ENCODE assay signal across 25 cellular contexts in genomic region chr9:98801969-98802371, GRCh38. TPM values are rescaled to one million over a fixed set of nuclear protein-coding genes. Genes with fewer than 3 reads are reported as not detected.
DNase-seq lines count a peak whose midpoint lies in the region; ATAC-seq and TF ChIP-seq lines count a peak whose summit lies in the region.
"Had no signal": no experiment of that assay in that cellular context is flagged by ENCODE, and none has a peak within 500 bp of the region (broad histone marks: within the 10 kb centered on the region; RNA-seq: fewer than 3 reads in every experiment).

No MANE protein-coding gene starts in this region.

- peaks cover 45% of the 10 kb centered on the region for H3K27me3 Mint-ChIP-seq in activated CD8-positive, alpha-beta memory T cell treated with anti-CD3 and anti-CD28 coated beads, Interleukin-2, amount 10 ng/mL, durations not matched to agents 7 days and 5 days
- peaks cover 25% of the 10 kb centered on the region for H3K27me3 Mint-ChIP-seq in WTC11 (ENCODE audit: low read depth)
- H3K27me3 Mint-ChIP-seq: activated naive CD4-positive, alpha-beta T cell treated with anti-CD3 and anti-CD28 coated beads, Interleukin-2, amount 50 U/mL, for 24 hours had no signal

- no peak for TF ChIP-seq RAD21 in Ishikawa (IDR thresholded peaks at IDR 0.05; ENCODE audit: low read depth)

- POLR2A ChIA-PET in WTC11 (lab: Charles Lee), result no interaction called here

- no peak overlapping the region for H3K4me3 ChIP-seq in epithelial cell of esophagus (ENCODE audit: low read length)
- no peak overlapping the region for H3K4me3 ChIP-seq in stomach smooth muscle (ENCODE audit: low read length in 2 of 2)
- H3K4me3 ChIP-seq: hepatocyte, SJCRH30, stomach, transverse colon had no signal

- no peak for ATAC-seq in activated CD8-positive, alpha-beta memory T cell treated with anti-CD3 and anti-CD28 coated beads, Interleukin-2, amount 10 ng/mL, durations not matched to agents 7 days and 5 days
- ATAC-seq in WTC11, result no peak
- ATAC-seq: HepG2, left lobe of liver had no signal

- H3K27ac ChIP-seq in stomach smooth muscle (ENCODE audit: low read length), result peak overlapping the region; percentile 19
- H3K27ac ChIP-seq: hepatocyte, HL-60, SJCRH30, transverse colon had no signal

- peaks cover 5% of the 10 kb centered on the region for H3K9me3 Mint-ChIP-seq in activated CD8-positive, alpha-beta memory T cell treated with anti-CD3 and anti-CD28 coated beads, Interleukin-2, amount 10 ng/mL, durations not matched to agents 7 days and 5 days (ENCODE audit: low read depth)
- H3K9me3 Mint-ChIP-seq in WTC11, result peaks cover 11% of the 10 kb centered on the region
- H3K9me3 Mint-ChIP-seq: activated naive CD4-positive, alpha-beta T cell treated with anti-CD3 and anti-CD28 coated beads, Interleukin-2, amount 50 U/mL, for 24 hours had no signal

- no peak for TF ChIP-seq EP300 in Ishikawa (IDR thresholded peaks at IDR 0.05; ENCODE audit: borderline replicate concordance)

- CTCF ChIA-PET in activated CD8-positive, alpha-beta memory T cell treated with anti-CD3 and anti-CD28 coated beads, Interleukin-2, amount 10 ng/mL, durations not matched to agents 7 days and 5 days (lab: Charles Lee), result interaction anchor here (0.7 to 1.4 kb wide), 4 partner anchors 10 to 1515 kb away, joined by 3 to 4 read pairs (median 3); no protein-coding TSS in a partner anchor
- CTCF ChIA-PET in WTC11 (lab: Charles Lee), result interaction anchor here (0.9 to 1.1 kb wide), 3 partner anchors 10 to 197 kb away, joined by 3 to 4 read pairs (median 3); no protein-coding TSS in a partner anchor

- H3K27ac Mint-ChIP-seq in activated CD8-positive, alpha-beta memory T cell treated with anti-CD3 and anti-CD28 coated beads, Interleukin-2, amount 10 ng/mL, durations not matched to agents 7 days and 5 days, result no peak overlapping the region
- H3K27ac Mint-ChIP-seq in WTC11, result no peak overlapping the region
- H3K27ac Mint-ChIP-seq: activated naive CD4-positive, alpha-beta T cell treated with anti-CD3 and anti-CD28 coated beads, Interleukin-2, amount 50 U/mL, for 24 hours; B cell; naive B cell; T-helper 1 cell treated with Interleukin-12 subunit alpha and Interleukin-12 subunit beta and Interleukin-4 antibody, amounts not matched to agents 30 μg/mL and 1 μg/mL, for 36 hours had no signal

- peaks cover 10% of the 10 kb centered on the region for H3K36me3 Mint-ChIP-seq in activated CD8-positive, alpha-beta memory T cell treated with anti-CD3 and anti-CD28 coated beads, Interleukin-2, amount 10 ng/mL, durations not matched to agents 7 days and 5 days
- peaks cover 10% of the 10 kb centered on the region for H3K36me3 Mint-ChIP-seq in WTC11
- H3K36me3 Mint-ChIP-seq: activated naive CD4-positive, alpha-beta T cell treated with anti-CD3 and anti-CD28 coated beads, Interleukin-2, amount 50 U/mL, for 24 hours; naive B cell had no signal

- no peak overlapping the region for H3K4me3 Mint-ChIP-seq in activated CD8-positive, alpha-beta memory T cell treated with anti-CD3 and anti-CD28 coated beads, Interleukin-2, amount 10 ng/mL, durations not matched to agents 7 days and 5 days
- H3K4me3 Mint-ChIP-seq in WTC11, result no peak overlapping the region
- H3K4me3 Mint-ChIP-seq: activated naive CD4-positive, alpha-beta T cell treated with anti-CD3 and anti-CD28 coated beads, Interleukin-2, amount 50 U/mL, for 24 hours; B cell; T-helper 1 cell treated with Interleukin-12 subunit alpha and Interleukin-12 subunit beta and Interleukin-4 antibody, amounts not matched to agents 30 μg/mL and 1 μg/mL, for 36 hours had no signal

- no peaks in the 10 kb centered on the region for H3K36me3 ChIP-seq in stomach smooth muscle (ENCODE audit: control insufficient read depth in 2 of 2, insufficient read depth in 2 of 2, low read length in 2 of 2)
- H3K36me3 ChIP-seq: SJCRH30, stomach, transverse colon had no signal

- DNase-seq in activated CD8-positive, alpha-beta memory T cell treated with anti-CD3 and anti-CD28 coated beads, Interleukin-2, amount 10 ng/mL, durations not matched to agents 7 days and 5 days, result peak; percentile 29
- DNase-seq in activated CD8-positive, alpha-beta memory T cell treated with anti-CD3 and anti-CD28 coated beads, Interleukin-2, amount 50 U/mL, for 4 hours, result no peak
- DNase-seq in epithelial cell of esophagus (ENCODE audit: low read depth) (peak; percentile 92), WTC11 (ENCODE audit: low spot score) (no peak), NCI-H2171 treated with DMSO at 0.1 percent for 48 hours (lab: John Stamatoyannopoulos, UW) (no peak), SK-N-DZ (ENCODE audit: low spot score) (no peak)
- DNase-seq: activated CD4-positive, alpha-beta T cell treated with anti-CD3 and anti-CD28 coated beads for 48 hours; anterior cingulate cortex; dermis blood vessel endothelial cell; DMS79; naive B cell; NCI-H1417; nucleus accumbens; SJCRH30; stomach; transverse colon had no signal

- no peaks in the 10 kb centered on the region for H3K27me3 ChIP-seq in stomach smooth muscle (ENCODE audit: control insufficient read depth in 1 of 2, insufficient read depth in 2 of 2, low read length in 2 of 2)
- H3K27me3 ChIP-seq: hepatocyte, stomach, transverse colon had no signal

- TF ChIP-seq CTCF in epithelial cell of esophagus (IDR thresholded peaks at IDR 0.05; ENCODE audit: insufficient read depth, low read depth, low read length, missing control alignments) (no peak), WTC11 (IDR thresholded peaks at IDR 0.05) (no peak)

- H3K4me1 Mint-ChIP-seq in activated CD8-positive, alpha-beta memory T cell treated with anti-CD3 and anti-CD28 coated beads, Interleukin-2, amount 10 ng/mL, durations not matched to agents 7 days and 5 days, result peaks cover 6% of the 10 kb centered on the region
- H3K4me1 Mint-ChIP-seq in WTC11, result peaks cover 19% of the 10 kb centered on the region

- no peaks in the 10 kb centered on the region for H3K9me3 ChIP-seq in stomach smooth muscle (ENCODE audit: control insufficient read depth in 2 of 2, low read length in 2 of 2)

- no peak overlapping the region for H3K9ac ChIP-seq in stomach smooth muscle (ENCODE audit: low read length in 2 of 2)

- H3K4me1 ChIP-seq in stomach smooth muscle (ENCODE audit: control insufficient read depth, insufficient read depth, low read length), result peaks cover 20% of the 10 kb centered on the region
- H3K4me1 ChIP-seq: SJCRH30 had no signal

TF ChIP-seq in Ishikawa, 13 proteins besides CTCF, POLR2A, EP300 and RAD21:
- 0 out of 2 replicates have a peak, but pooled peaks have one; percentile 34 for TF ChIP-seq TCF12 (IDR thresholded peaks at IDR 0.05; ENCODE audit: low read depth)
- no peak for TF ChIP-seq USF1 (IDR thresholded peaks at IDR 0.05)
- no peak for TF ChIP-seq YY1 (IDR thresholded peaks at IDR 0.05; ENCODE audit: low read depth)

TF ChIP-seq in WTC11, 78 proteins besides CTCF, POLR2A, EP300 and RAD21:
- TF ChIP-seq CDX4 (CRISPR knock-in tag; IDR thresholded peaks at IDR 0.05; ENCODE audit: borderline replicate concordance) (no peak), ATF1 (CRISPR knock-in tag; IDR thresholded peaks at IDR 0.05) (no peak), SP1 (CRISPR knock-in tag; conservative IDR thresholded peaks at IDR 0.05) (no peak), GTF2I (CRISPR knock-in tag; conservative IDR thresholded peaks at IDR 0.05) (no peak), ZNF263 (CRISPR knock-in tag; IDR thresholded peaks at IDR 0.05; ENCODE audit: low read depth) (no peak), ESRRA (CRISPR knock-in tag; IDR thresholded peaks at IDR 0.05; ENCODE audit: borderline replicate concordance) (no peak), ZBTB21 (CRISPR knock-in tag; IDR thresholded peaks at IDR 0.05; ENCODE audit: borderline replicate concordance) (no peak), FOXK1 (CRISPR knock-in tag; IDR thresholded peaks at IDR 0.05) (no peak), GRHL2 (CRISPR knock-in tag; IDR thresholded peaks at IDR 0.05; ENCODE audit: insufficient replicate concordance, severe bottlenecking) (no peak), NR1H2 (CRISPR knock-in tag; IDR thresholded peaks at IDR 0.05) (no peak), JUN (CRISPR knock-in tag; IDR thresholded peaks at IDR 0.05) (no peak)

RNA-seq across cellular contexts. Expression of gene GALNT12, which starts 5.5 kb away (rescaled TPM):
- 1 to 10 TPM; 3.5 to 9.9 TPM for total RNA-seq in activated CD8-positive, alpha-beta memory T cell treated with anti-CD3 and anti-CD28 coated beads, Interleukin-2, amount 10 ng/mL, durations not matched to agents 7 days and 5 days
- 19.3 to 24.7 TPM (median 23.7 TPM) in 3 replicates for total RNA-seq in WTC11 (2021)
- 0.87 and 1.9 TPM in 2 replicates for polyA plus RNA-seq in SK-N-DZ (2014; cell fraction: cytosol; rRNA removed)
- polyA plus RNA-seq in SK-N-DZ (2014; cell fraction: nucleus; rRNA removed), result 2.1 and 6.9 TPM in 2 replicates
- polyA plus RNA-seq: HepG2 had no signal

RNA-seq across cellular contexts. Expression of gene ANKS6, which starts 5.6 kb away (rescaled TPM):
- total RNA-seq in activated CD8-positive, alpha-beta memory T cell treated with anti-CD3 and anti-CD28 coated beads, Interleukin-2, amount 10 ng/mL, durations not matched to agents 7 days and 5 days, result 1 to 10 TPM; 6.5 to 9.2 TPM
- 65.1 to 76.7 TPM (median 66.5 TPM) in 3 replicates for total RNA-seq in WTC11 (2021)
- 13.7 and 21.7 TPM in 2 replicates for polyA plus RNA-seq in SK-N-DZ (2014; cell fraction: cytosol; rRNA removed)
- 35.7 and 36.9 TPM in 2 replicates for polyA plus RNA-seq in SK-N-DZ (2014; cell fraction: nucleus; rRNA removed)

Comparison
In these comparisons a context has a peak if more than half of its experiments do, and no peak if none do; other contexts are left out.
1. DNase-seq: peak in activated CD8-positive, alpha-beta memory T cell treated with anti-CD3 and anti-CD28 coated beads, Interleukin-2, amount 10 ng/mL, durations not matched to agents 7 days and 5 days (single experiment) and epithelial cell of esophagus (single experiment); none in activated CD8-positive, alpha-beta memory T cell treated with anti-CD3 and anti-CD28 coated beads, Interleukin-2, amount 50 U/mL, for 4 hours (single experiment), WTC11 (single experiment), NCI-H2171 treated with DMSO at 0.1 percent for 48 hours (single experiment) and SK-N-DZ (single experiment).